Comparison of ENCODE assay signal across 10 cellular contexts in the genomic region with DNA sequence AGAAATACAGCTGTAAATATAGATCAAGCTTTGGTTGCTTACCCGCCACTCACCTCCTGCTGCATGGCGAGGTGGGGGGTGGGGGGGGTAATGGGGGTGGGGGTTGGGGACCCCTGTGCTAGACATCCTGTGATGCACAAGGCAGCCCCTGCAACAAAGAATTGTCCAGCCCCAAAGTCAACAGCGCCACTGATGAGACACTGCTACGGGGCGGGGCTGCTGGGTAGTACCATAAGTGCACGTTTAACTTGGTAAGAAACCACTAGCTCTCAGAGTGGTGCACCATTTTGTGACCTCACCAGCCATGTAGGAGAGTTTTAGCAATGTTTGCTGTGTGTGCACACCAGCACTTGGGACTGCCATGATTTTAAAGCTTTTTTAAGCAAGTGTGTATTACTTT. TPM values are rescaled to one million over a fixed set of nuclear protein-coding genes. Genes with fewer than 3 reads are reported as not detected.
"Had no signal": no experiment of that assay in that cellular context is flagged by ENCODE, and none has a peak within 500 bp of the region (broad histone marks: within the 10 kb centered on the region; RNA-seq: fewer than 3 reads in every experiment).

No MANE protein-coding gene starts in this region.

- DNase-seq: GM23248, GOT3, H7, HFFc6, KBM-7 had no signal

- H3K27ac ChIP-seq: GM23248, HL-60 had no signal

- H3K36me3 ChIP-seq: HAP-1 had no signal

- H2AFZ ChIP-seq: GM23248 had no signal

- H3K4me3 ChIP-seq: GM23248, HAP-1 had no signal

- H3K9me3 ChIP-seq: HAP-1 had no signal

- ATAC-seq: HCT116, HepG2 had no signal

- H3K9ac ChIP-seq: GM23248 had no signal

RNA-seq across cellular contexts. Expression of a gene that starts 40.3 kb away (rescaled TPM):
- total RNA-seq: GM23248 had no signal
- polyA plus RNA-seq: IgD-negative memory B cell had no signal
